Comparison of ENCODE assay signal across 9 cellular contexts in genomic region chr4:163587867-163588266, GRCh38.
A peak's percentile ranks its signal among the peaks of the same experiment; 100 is the strongest.
DNase-seq lines count a peak whose midpoint lies in the region; ATAC-seq and TF ChIP-seq lines count a peak whose summit lies in the region.
"Had no signal": no experiment of that assay in that cellular context is flagged by ENCODE, and none has a peak within 500 bp of the region (broad histone marks: within the 10 kb centered on the region; RNA-seq: fewer than 3 reads in every experiment).

No MANE protein-coding gene starts in this region.

- CTCF ChIA-PET in MCF 10A (lab: Yijun Ruan, JAX) = interaction anchor here (1.2 to 1.4 kb wide), 2 partner anchors 27 to 160 kb away, joined by 3 to 5 read pairs; no protein-coding TSS in a partner anchor

- no peak for TF ChIP-seq CTCF in MCF 10A (IDR thresholded peaks at IDR 0.05; ENCODE audit: unreplicated experiment)

- H3K4me1 Mint-ChIP-seq in MCF 10A (ENCODE audit: insufficient read depth, unreplicated experiment) = peaks cover 6% of the 10 kb centered on the region
- H3K4me1 Mint-ChIP-seq: stimulated activated naive CD8-positive, alpha-beta T cell treated with anti-CD3 and anti-CD28 coated beads, Interleukin-15, amount 100 ng/mL, for 72 hours had no signal

- H3K27ac Mint-ChIP-seq in MCF 10A (ENCODE audit: low read depth, unreplicated experiment) = no peak overlapping the region
- H3K27ac Mint-ChIP-seq: stimulated activated naive CD8-positive, alpha-beta T cell treated with anti-CD3 and anti-CD28 coated beads, Interleukin-15, amount 100 ng/mL, for 72 hours had no signal

- H3K9me3 Mint-ChIP-seq in MCF 10A (ENCODE audit: unreplicated experiment) = no peaks in the 10 kb centered on the region
- H3K9me3 Mint-ChIP-seq: stimulated activated naive CD8-positive, alpha-beta T cell treated with anti-CD3 and anti-CD28 coated beads, Interleukin-15, amount 100 ng/mL, for 72 hours had no signal

- H3K27me3 Mint-ChIP-seq in MCF 10A (ENCODE audit: insufficient read depth, unreplicated experiment) = no peaks in the 10 kb centered on the region
- H3K27me3 Mint-ChIP-seq: stimulated activated naive CD8-positive, alpha-beta T cell treated with anti-CD3 and anti-CD28 coated beads, Interleukin-15, amount 100 ng/mL, for 72 hours had no signal

- H3K4me3 Mint-ChIP-seq in MCF 10A (ENCODE audit: unreplicated experiment) = no peak overlapping the region
- H3K4me3 Mint-ChIP-seq: stimulated activated naive CD8-positive, alpha-beta T cell treated with anti-CD3 and anti-CD28 coated beads, Interleukin-15, amount 100 ng/mL, for 72 hours had no signal

- POLR2A ChIA-PET in MCF 10A (lab: Yijun Ruan, JAX) = no interaction called here

- ATAC-seq in GM18499 (IDR thresholded peaks at IDR 0.05; ENCODE audit: insufficient read depth, unreplicated experiment) = peak; percentile 63
- ATAC-seq in GM21619 (IDR thresholded peaks at IDR 0.05; ENCODE audit: unreplicated experiment) = peak; percentile 45
- ATAC-seq: stimulated activated naive CD8-positive, alpha-beta T cell treated with anti-CD3 and anti-CD28 coated beads, Interleukin-15, amount 100 ng/mL, for 72 hours had no signal

- peak; percentile 5 for DNase-seq in HuH-7 (ENCODE audit: low spot score)
- DNase-seq in germinal center (ENCODE audit: low spot score) = peak; percentile 57
- no peak for DNase-seq in islet precursor cell
- no peak for DNase-seq in T-helper 1 cell
- DNase-seq in retina = no peak
- no peak for DNase-seq in MCF 10A (ENCODE audit: unreplicated experiment)

- H3K36me3 Mint-ChIP-seq in MCF 10A (ENCODE audit: insufficient read depth, unreplicated experiment) = no peaks in the 10 kb centered on the region

- BruUV-seq in MCF 10A (replicated peaks; lab: Mats Ljungman, UMichigan) = no TSS peak

- intact Hi-C loops in MCF 10A (cut with micrococcal nuclease) = no loop called here

Comparison
In these comparisons a context has a peak if more than half of its experiments do, and no peak if none do; other contexts are left out.
1. DNase-seq: peak in HuH-7 (single experiment) and germinal center (single experiment); none in islet precursor cell (single experiment), T-helper 1 cell (0 of 5), retina (single experiment) and MCF 10A (single experiment).